1 cellular context compared by ENCODE assay signal in genomic region chr1:244316407-244316806, GRCh38.
TF ChIP-seq lines count a peak whose summit lies in the region.

No MANE protein-coding gene starts in this region.

TF ChIP-seq in IMR-90, 13 proteins besides CTCF, POLR2A, EP300 and RAD21:
- TF ChIP-seq SMC3 (IDR thresholded peaks at IDR 0.05; ENCODE audit: low read depth, low read length) (no peak), RFX5 (IDR thresholded peaks at IDR 0.05; ENCODE audit: low read depth, low read length) (no peak), ELK1 (IDR thresholded peaks at IDR 0.05; ENCODE audit: borderline replicate concordance, low read depth, low read length) (no peak), FOS (IDR thresholded peaks at IDR 0.05; ENCODE audit: low read depth, low read length) (no peak), CEBPB (IDR thresholded peaks at IDR 0.05; ENCODE audit: low read depth, low read length) (no peak), MAZ (IDR thresholded peaks at IDR 0.05; ENCODE audit: borderline replicate concordance, low read depth, low read length) (no peak), RCOR1 (IDR thresholded peaks at IDR 0.05; ENCODE audit: insufficient replicate concordance, low read length) (no peak), NFE2L2 (IDR thresholded peaks at IDR 0.05; ENCODE audit: low read depth, low read length) (no peak), USF2 (IDR thresholded peaks at IDR 0.05; ENCODE audit: low read depth, low read length) (no peak), MAFK (IDR thresholded peaks at IDR 0.05; ENCODE audit: low read depth, low read length) (no peak), CHD1 (IDR thresholded peaks at IDR 0.05; ENCODE audit: low read depth, low read length) (no peak), MXI1 (IDR thresholded peaks at IDR 0.05; ENCODE audit: borderline replicate concordance, low read depth, low read length) (no peak), BHLHE40 (IDR thresholded peaks at IDR 0.05; ENCODE audit: low read depth, low read length) (no peak)
